Comparison of ENCODE assay signal across 1 cellular context in genomic region chr3:53493997-53494791, GRCh38.
TF ChIP-seq lines count a peak whose summit lies in the region.

Gene CACNA1D (plus strand): TSS chr3:53494611. CDS start chr3:53495167, 556 bp downstream.

TF ChIP-seq in WTC11, 78 proteins besides CTCF, POLR2A, EP300 and RAD21 (continued from another document):
- TF ChIP-seq AFF4 (CRISPR knock-in tag; IDR thresholded peaks at IDR 0.05; ENCODE audit: borderline replicate concordance) (no peak), SOX15 (CRISPR knock-in tag; IDR thresholded peaks at IDR 0.05) (no peak), IRF1 (CRISPR knock-in tag; IDR thresholded peaks at IDR 0.05) (no peak), ZMAT4 (CRISPR knock-in tag; IDR thresholded peaks at IDR 0.05) (no peak), ATF1 (CRISPR knock-in tag; IDR thresholded peaks at IDR 0.05) (no peak), GRHL2 (CRISPR knock-in tag; IDR thresholded peaks at IDR 0.05; ENCODE audit: insufficient replicate concordance, severe bottlenecking) (no peak), ELF4 (CRISPR knock-in tag; IDR thresholded peaks at IDR 0.05; ENCODE audit: low read depth) (no peak), NFATC4 (CRISPR knock-in tag; IDR thresholded peaks at IDR 0.05) (no peak), ZNF671 (CRISPR knock-in tag; IDR thresholded peaks at IDR 0.05) (no peak), FOXP4 (CRISPR knock-in tag; IDR thresholded peaks at IDR 0.05) (no peak), NFE2L1 (CRISPR knock-in tag; IDR thresholded peaks at IDR 0.05) (no peak), SMAD3 (CRISPR knock-in tag; IDR thresholded peaks at IDR 0.05; ENCODE audit: borderline replicate concordance) (no peak), FOXJ3 (CRISPR knock-in tag; IDR thresholded peaks at IDR 0.05; ENCODE audit: borderline replicate concordance) (no peak), ZNF138 (CRISPR knock-in tag; conservative IDR thresholded peaks at IDR 0.05) (no peak), ZNF317 (CRISPR knock-in tag; IDR thresholded peaks at IDR 0.05; ENCODE audit: borderline replicate concordance, low read depth) (0 out of 2 replicates have a peak, but pooled peaks have one; percentile 24), NR2C2 (CRISPR knock-in tag; IDR thresholded peaks at IDR 0.05) (no peak), OVOL2 (CRISPR knock-in tag; IDR thresholded peaks at IDR 0.05; ENCODE audit: borderline replicate concordance) (no peak), ZBTB21 (CRISPR knock-in tag; IDR thresholded peaks at IDR 0.05; ENCODE audit: borderline replicate concordance) (no peak), ETV6 (CRISPR knock-in tag; IDR thresholded peaks at IDR 0.05) (no peak; the same call in 1 of the 2 replicates), ESRRA (CRISPR knock-in tag; IDR thresholded peaks at IDR 0.05; ENCODE audit: borderline replicate concordance) (0 out of 2 replicates have a peak, but pooled peaks have one; percentile 45), ZNF263 (CRISPR knock-in tag; IDR thresholded peaks at IDR 0.05; ENCODE audit: low read depth) (0 out of 2 replicates have a peak, but pooled peaks have one; percentile 42), KAT7 (CRISPR knock-in tag; IDR thresholded peaks at IDR 0.05; ENCODE audit: borderline replicate concordance) (no peak), EMX1 (CRISPR knock-in tag; IDR thresholded peaks at IDR 0.05) (no peak), ZNF423 (CRISPR knock-in tag; IDR thresholded peaks at IDR 0.05) (peak; percentile 38; the same call in 1 of the 2 replicates), TEAD4 (CRISPR knock-in tag; IDR thresholded peaks at IDR 0.05) (no peak), MAX (CRISPR knock-in tag; IDR thresholded peaks at IDR 0.05) (peak; percentile 50; the same call in 1 of the 2 replicates), ZNF532 (CRISPR knock-in tag; IDR thresholded peaks at IDR 0.05; ENCODE audit: borderline replicate concordance) (no peak), PRDM15 (CRISPR knock-in tag; IDR thresholded peaks at IDR 0.05) (peak; percentile 53; the same call in 1 of the 2 replicates), NR3C1 (CRISPR knock-in tag; conservative IDR thresholded peaks at IDR 0.05; ENCODE audit: low read depth) (no peak), USF2 (CRISPR knock-in tag; IDR thresholded peaks at IDR 0.05) (no peak)
TF ChIP-seq in WTC11: peak in this region for 12.
